In the genomic region with DNA sequence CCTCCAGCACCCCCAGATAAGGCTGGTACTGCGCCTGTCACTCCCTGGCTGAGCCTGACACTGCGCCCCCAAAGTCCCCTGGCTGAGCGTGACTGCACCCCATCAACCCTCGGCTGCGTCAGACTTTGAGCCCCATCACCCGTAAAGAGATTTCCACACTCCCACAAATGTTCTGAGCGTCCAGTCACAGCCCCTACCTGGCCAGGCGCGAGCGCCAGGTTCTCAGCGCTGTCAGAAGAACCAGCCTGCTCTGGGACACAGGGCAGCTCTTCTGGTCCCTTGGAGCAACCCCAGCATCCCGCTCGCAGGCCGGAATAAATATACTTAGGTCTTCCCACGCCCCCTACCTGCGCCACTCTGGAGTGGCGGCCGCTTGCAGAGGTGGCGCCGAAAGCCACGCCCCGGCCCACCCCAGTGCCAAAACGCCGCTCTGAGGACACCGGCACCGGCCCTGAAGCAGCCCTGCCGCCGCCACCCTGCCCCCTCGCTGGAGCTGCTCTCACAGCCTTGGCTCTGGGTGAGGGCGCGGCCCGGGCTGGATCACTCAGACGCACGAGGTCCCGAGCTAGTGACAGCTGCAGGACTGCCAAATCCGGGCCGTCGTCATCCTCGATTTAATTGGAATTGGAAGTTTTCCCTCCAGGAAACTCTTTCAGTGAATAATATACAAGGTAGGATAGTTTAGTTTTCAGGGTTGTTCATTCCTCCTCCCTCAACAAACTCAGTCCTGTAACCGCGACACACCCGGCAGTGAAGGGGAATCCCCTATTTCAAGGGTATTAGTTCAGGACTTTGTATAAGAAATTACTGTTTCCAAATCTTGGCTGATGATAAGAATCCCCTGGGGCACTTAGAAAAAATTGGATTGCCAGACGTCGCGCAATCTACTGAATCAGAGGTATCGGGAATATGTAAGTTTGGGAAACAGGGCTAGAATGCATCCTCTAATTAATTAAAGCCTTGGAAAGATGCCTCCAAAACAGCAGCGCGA, we compare ENCODE assay signal across 8 cellular contexts.
DNase-seq lines count a peak whose midpoint lies in the region; ATAC-seq and TF ChIP-seq lines count a peak whose summit lies in the region.

No MANE protein-coding gene starts in this region.

- no peaks in the 10 kb centered on the region for H3K36me3 ChIP-seq in muscle layer of colon (ENCODE audit: insufficient read depth, low read length)

- peak overlapping the region; percentile 36 for H3K9ac ChIP-seq in muscle layer of colon (ENCODE audit: low read length)

- H3K9me3 ChIP-seq in muscle layer of colon (ENCODE audit: low read length) = no peaks in the 10 kb centered on the region

- H3K27ac ChIP-seq in muscle layer of colon (ENCODE audit: low read depth, low read length) = peak overlapping the region; percentile 70

- H3K4me3 ChIP-seq in muscle layer of colon (ENCODE audit: low read depth in 1 of 2, low read length in 2 of 2) = peak overlapping the region; percentile 76 to 86

- TF ChIP-seq POLR2A in erythroblast (IDR thresholded peaks at IDR 0.05; ENCODE audit: low read length) = no peak

- H3K27me3 ChIP-seq in muscle layer of colon (ENCODE audit: control insufficient read depth in 1 of 2, insufficient read depth in 2 of 2, low read length in 2 of 2) = no peaks in the 10 kb centered on the region

- peak; percentile 33 for ATAC-seq in HG02885 (IDR thresholded peaks at IDR 0.05; ENCODE audit: poor library complexity, unreplicated experiment)

- DNase-seq in NCI-H2107 (lab: John Stamatoyannopoulos, UW) (peak; percentile 27), NCI-H2107 treated with DMSO at 0.1 percent for 48 hours (lab: John Stamatoyannopoulos, UW; ENCODE audit: unreplicated experiment) (no peak), NCI-H526 treated with DMSO at 0.1 percent for 48 hours (lab: John Stamatoyannopoulos, UW) (peak; percentile 30), erythroblast (lab: John Stamatoyannopoulos, UW) (peak; percentile 72 to 77)
- peak; percentile 81 for DNase-seq in activated CD8-positive, alpha-beta memory T cell treated with anti-CD3 and anti-CD28 coated beads, Interleukin-2, amount 50 U/mL, for 48 hours
- peak; percentile 50 to 51 for DNase-seq in stimulated activated CD8-positive, alpha-beta memory T cell treated with anti-CD3 and anti-CD28 coated beads, Interleukin-7, amount 100 ng/mL, for 48 hours (ENCODE audit: extremely low read depth in 1 of 2, low read depth in 1 of 2)

- peaks cover 13% of the 10 kb centered on the region for H3K4me1 ChIP-seq in muscle layer of colon (ENCODE audit: insufficient read depth, low read length)
